15 cellular contexts compared by ENCODE assay signal in the genomic region with DNA sequence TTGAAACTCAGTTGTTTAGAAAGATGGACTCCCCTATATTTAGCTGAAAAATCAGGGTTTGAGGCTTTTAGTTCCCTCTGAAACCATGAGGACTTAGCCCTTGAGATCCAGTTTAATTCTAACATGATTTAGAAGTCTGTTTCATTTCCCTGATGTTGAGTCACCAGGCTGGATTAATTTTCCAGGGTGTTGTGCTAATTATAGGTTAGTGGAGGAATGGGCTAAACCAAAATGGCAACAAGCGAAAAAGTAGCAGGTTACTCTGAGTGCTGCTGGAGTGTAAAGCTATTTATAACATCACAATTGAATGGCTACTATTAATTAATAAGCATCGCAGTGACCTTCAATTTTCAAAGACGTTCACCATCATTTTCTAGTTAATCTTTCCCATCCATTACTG. TPM values are rescaled to one million over a fixed set of nuclear protein-coding genes. Genes with fewer than 3 reads are reported as not detected.
DNase-seq lines count a peak whose midpoint lies in the region; ATAC-seq and TF ChIP-seq lines count a peak whose summit lies in the region.
"Had no signal": no experiment of that assay in that cellular context is flagged by ENCODE, and none has a peak within 500 bp of the region (broad histone marks: within the 10 kb centered on the region; RNA-seq: fewer than 3 reads in every experiment).

No MANE protein-coding gene starts in this region.

- H3K4me3 ChIP-seq in epithelial cell of esophagus (ENCODE audit: low read length): no peak overlapping the region
- no peak overlapping the region for H3K4me3 ChIP-seq in smooth muscle cell

- H3F3A ChIP-seq in smooth muscle cell (ENCODE audit: low read depth): no peaks in the 10 kb centered on the region

- H3K27me3 ChIP-seq in smooth muscle cell (ENCODE audit: low read depth): no peaks in the 10 kb centered on the region

- H3K79me2 ChIP-seq in smooth muscle cell (ENCODE audit: low read depth): no peaks in the 10 kb centered on the region

- TF ChIP-seq CTCF in epithelial cell of esophagus (IDR thresholded peaks at IDR 0.05; ENCODE audit: insufficient read depth, low read depth, low read length, missing control alignments) (no peak), smooth muscle cell (IDR thresholded peaks at IDR 0.05; ENCODE audit: borderline replicate concordance, insufficient read depth, poor library complexity, severe bottlenecking) (no peak)

- H2AFZ ChIP-seq in smooth muscle cell (ENCODE audit: low read depth): no peak overlapping the region

- no peaks in the 10 kb centered on the region for H3K36me3 ChIP-seq in smooth muscle cell (ENCODE audit: low read depth)

- peaks cover 12% of the 10 kb centered on the region for H3K4me1 Mint-ChIP-seq in stimulated activated naive CD8-positive, alpha-beta T cell treated with anti-CD3 and anti-CD28 coated beads, Interleukin-15, amount 100 ng/mL, for 72 hours

- no peak for ATAC-seq in stimulated activated naive CD8-positive, alpha-beta T cell treated with anti-CD3 and anti-CD28 coated beads, Interleukin-15, amount 100 ng/mL, for 72 hours
- ATAC-seq in HG02938 (IDR thresholded peaks at IDR 0.05; ENCODE audit: unreplicated experiment): no peak

- no peaks in the 10 kb centered on the region for H3K4me1 ChIP-seq in smooth muscle cell (ENCODE audit: low read depth)

- DNase-seq in M059J (ENCODE audit: low read depth): peak; percentile 65
- DNase-seq in epithelial cell of esophagus (ENCODE audit: low read depth): peak; percentile 32
- DNase-seq in myocyte (ENCODE audit: low read depth): peak; percentile 86
- no peak for DNase-seq in smooth muscle cell (lab: John Stamatoyannopoulos, UW; ENCODE audit: unreplicated experiment)
- DNase-seq in stimulated activated naive CD8-positive, alpha-beta T cell treated with anti-CD3 and anti-CD28 coated beads, Interleukin-15, amount 100 ng/mL, for 72 hours: no peak
- DNase-seq in T-helper 9 cell: no peak
- DNase-seq: COR-L47, EL, NCI-H1105 treated with DMSO at 0.1 percent for 48 hours, NCI-H1694 treated with DMSO at 0.1 percent for 48 hours, NCI-H345, NCI-H526 treated with DMSO at 0.1 percent for 48 hours, SHP77, SK-N-SH had no signal

- no peak overlapping the region for H3K4me3 Mint-ChIP-seq in stimulated activated naive CD8-positive, alpha-beta T cell treated with anti-CD3 and anti-CD28 coated beads, Interleukin-15, amount 100 ng/mL, for 72 hours

- whole genome bisulfite sequencing in smooth muscle cell (ENCODE audit: low lambda C conversion rate): 78% methylated on average over 3 of the region's 3 CpGs

- peaks cover 6% of the 10 kb centered on the region for H3K27me3 Mint-ChIP-seq in stimulated activated naive CD8-positive, alpha-beta T cell treated with anti-CD3 and anti-CD28 coated beads, Interleukin-15, amount 100 ng/mL, for 72 hours

- no peak overlapping the region for H3K9ac ChIP-seq in smooth muscle cell (ENCODE audit: low read depth)
- H3K9ac ChIP-seq: SK-N-SH had no signal

- peak overlapping the region; percentile 2 for H3K4me2 ChIP-seq in smooth muscle cell
- H3K4me2 ChIP-seq: SK-N-SH had no signal

- peaks cover 0 to 4% of the 10 kb centered on the region in 2 donors for H3K9me3 Mint-ChIP-seq in stimulated activated naive CD8-positive, alpha-beta T cell treated with anti-CD3 and anti-CD28 coated beads, Interleukin-15, amount 100 ng/mL, for 72 hours

- no peak overlapping the region for H3K27ac Mint-ChIP-seq in stimulated activated naive CD8-positive, alpha-beta T cell treated with anti-CD3 and anti-CD28 coated beads, Interleukin-15, amount 100 ng/mL, for 72 hours

- no peaks in the 10 kb centered on the region for H4K20me1 ChIP-seq in smooth muscle cell (ENCODE audit: low read depth)

- no peak overlapping the region for H3K27ac ChIP-seq in smooth muscle cell (ENCODE audit: low read depth)

- no peaks in the 10 kb centered on the region for H3K9me3 ChIP-seq in smooth muscle cell (replicated peaks; ENCODE audit: low read depth)

RNA-seq across cellular contexts. Expression of gene USP24, which starts 15.5 kb away (rescaled TPM):
- 17.1 and 22.8 TPM in 2 replicates for total RNA-seq in M059J (2014; rRNA removed; shearing (Covaris generic))
- total RNA-seq in myocyte (24.9 and 56.7 TPM in 2 replicates), smooth muscle cell (24.2 and 25.9 TPM in 2 replicates)
- polyA plus RNA-seq in myocyte (2012): 9.7 TPM
- 3.6 and 5.7 TPM in 2 replicates for polyA plus RNA-seq in smooth muscle cell

Comparison
In these comparisons a context has a peak if more than half of its experiments do, and no peak if none do; other contexts are left out.
1. DNase-seq: peak in M059J (single experiment), epithelial cell of esophagus (single experiment) and myocyte (single experiment); none in smooth muscle cell (single experiment), stimulated activated naive CD8-positive, alpha-beta T cell treated with anti-CD3 and anti-CD28 coated beads, Interleukin-15, amount 100 ng/mL, for 72 hours (0 of 2) and T-helper 9 cell (single experiment).